In the genomic region with DNA sequence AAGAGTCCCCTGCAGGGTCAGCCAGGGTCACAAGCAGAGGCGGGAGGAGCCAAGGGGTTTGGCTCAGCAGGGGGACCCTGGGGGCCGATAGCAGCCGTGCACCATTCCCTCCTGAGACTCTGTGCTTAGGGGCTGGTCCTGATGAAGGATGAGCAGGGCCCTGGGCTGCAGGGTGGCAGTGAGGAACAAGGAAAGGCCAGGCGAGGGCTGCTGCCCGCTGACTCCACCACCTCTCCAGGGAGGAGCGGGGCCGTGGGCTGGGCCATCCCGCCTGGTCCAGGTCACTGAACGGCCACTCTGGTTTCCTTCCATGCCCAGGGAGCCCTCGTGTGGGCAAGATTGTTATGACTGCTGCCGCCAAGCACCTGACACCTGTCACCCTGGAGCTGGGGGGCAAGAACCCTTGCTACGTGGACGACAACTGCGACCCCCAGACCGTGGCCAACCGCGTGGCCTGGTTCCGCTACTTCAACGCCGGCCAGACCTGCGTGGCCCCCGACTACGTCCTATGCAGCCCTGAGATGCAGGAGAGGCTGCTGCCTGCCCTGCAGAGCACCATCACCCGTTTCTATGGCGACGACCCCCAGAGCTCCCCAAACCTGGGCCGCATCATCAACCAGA, we compare ENCODE assay signal across 1 cellular context.
TF ChIP-seq lines count a peak whose summit lies in the region.

No MANE protein-coding gene starts in this region.

TF ChIP-seq in H1, 55 proteins besides CTCF, POLR2A, EP300 and RAD21:
- TF ChIP-seq BRCA1 (IDR thresholded peaks at IDR 0.05; ENCODE audit: low read depth, low read length), result no peak
- no peak for TF ChIP-seq TAF1 (IDR thresholded peaks at IDR 0.05; ENCODE audit: low read depth, low read length)
- TF ChIP-seq RBBP5 (IDR thresholded peaks at IDR 0.05; ENCODE audit: borderline replicate concordance, low read depth, low read length), result no peak
- no peak for TF ChIP-seq CEBPB (IDR thresholded peaks at IDR 0.05; ENCODE audit: low read depth, low read length)
- no peak for TF ChIP-seq SP1 (IDR thresholded peaks at IDR 0.05; ENCODE audit: low read depth, low read length)
- no peak for TF ChIP-seq RFX5 (IDR thresholded peaks at IDR 0.05; ENCODE audit: borderline replicate concordance, low read depth, low read length)
- no peak for TF ChIP-seq NANOG (IDR thresholded peaks at IDR 0.05; ENCODE audit: insufficient read depth, low read depth, low read length, poor library complexity, severe bottlenecking)
- TF ChIP-seq, protein P1, sequence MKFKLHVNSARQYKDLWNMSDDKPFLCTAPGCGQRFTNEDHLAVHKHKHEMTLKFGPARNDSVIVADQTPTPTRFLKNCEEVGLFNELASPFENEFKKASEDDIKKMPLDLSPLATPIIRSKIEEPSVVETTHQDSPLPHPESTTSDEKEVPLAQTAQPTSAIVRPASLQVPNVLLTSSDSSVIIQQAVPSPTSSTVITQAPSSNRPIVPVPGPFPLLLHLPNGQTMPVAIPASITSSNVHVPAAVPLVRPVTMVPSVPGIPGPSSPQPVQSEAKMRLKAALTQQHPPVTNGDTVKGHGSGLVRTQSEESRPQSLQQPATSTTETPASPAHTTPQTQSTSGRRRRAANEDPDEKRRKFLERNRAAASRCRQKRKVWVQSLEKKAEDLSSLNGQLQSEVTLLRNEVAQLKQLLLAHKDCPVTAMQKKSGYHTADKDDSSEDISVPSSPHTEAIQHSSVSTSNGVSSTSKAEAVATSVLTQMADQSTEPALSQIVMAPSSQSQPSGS (IDR thresholded peaks at IDR 0.05; ENCODE audit: low read length), result no peak
- TF ChIP-seq BCL11A (IDR thresholded peaks at IDR 0.05; ENCODE audit: low read depth in 2 of 2, low read length in 2 of 2), result no peak
- TF ChIP-seq ASH2L (IDR thresholded peaks at IDR 0.05; ENCODE audit: low read length), result no peak
- no peak for TF ChIP-seq EGR1 (IDR thresholded peaks at IDR 0.05; ENCODE audit: borderline replicate concordance, low read depth, low read length)
- no peak for TF ChIP-seq TCF12 (IDR thresholded peaks at IDR 0.05; ENCODE audit: low read depth, low read length)
